In genomic region chr5:139636975-139637408, GRCh38 we compare ENCODE assay signal across 9 cellular contexts. TPM values are rescaled to one million over a fixed set of nuclear protein-coding genes. Genes with fewer than 3 reads are reported as not detected.
DNase-seq lines count a peak whose midpoint lies in the region; ATAC-seq, FAIRE-seq and TF ChIP-seq lines count a peak whose summit lies in the region.
"Had no signal": no experiment of that assay in that cellular context is flagged by ENCODE, and none has a peak within 500 bp of the region (broad histone marks: within the 10 kb centered on the region; RNA-seq: fewer than 3 reads in every experiment).

No MANE protein-coding gene starts in this region.

- H3K9me3 Mint-ChIP-seq in stimulated activated naive CD8-positive, alpha-beta T cell treated with anti-CD3 and anti-CD28 coated beads, Interleukin-15, Interleukin-2, amounts not matched to agents 100 ng/mL and 50 ng/mL, for 24 hours: no peaks in the 10 kb centered on the region

- intact Hi-C loops in kidney (cut with DNase I): no loop called here

- peak overlapping the region; percentile 90 for H3K27ac Mint-ChIP-seq in stimulated activated naive CD8-positive, alpha-beta T cell treated with anti-CD3 and anti-CD28 coated beads, Interleukin-15, Interleukin-2, amounts not matched to agents 100 ng/mL and 50 ng/mL, for 24 hours

- peak; percentile 20 for ATAC-seq in HG03565 (IDR thresholded peaks at IDR 0.05; ENCODE audit: unreplicated experiment)
- ATAC-seq in HG03354 (IDR thresholded peaks at IDR 0.05; ENCODE audit: poor library complexity, severe bottlenecking, unreplicated experiment): no peak

- peak overlapping the region; percentile 41 to 73 for H3K4me3 ChIP-seq in kidney (ENCODE audit: low read length in 2 of 2)

- peaks cover 45 to 59% of the 10 kb centered on the region in 2 donors for H3K4me1 ChIP-seq in kidney (ENCODE audit: control insufficient read depth in 1 of 2, insufficient read depth in 1 of 2, low read depth in 1 of 2, low read length in 2 of 2)

- peak; percentile 55 for DNase-seq in DMS 273 (lab: John Stamatoyannopoulos, UW; ENCODE audit: unreplicated experiment)
- DNase-seq in DMS 273 treated with DMSO at 0.1 percent for 48 hours (lab: John Stamatoyannopoulos, UW): no peak
- DNase-seq in activated naive CD4-positive, alpha-beta T cell treated with anti-CD3 and anti-CD28 coated beads, Interleukin-2, amount 50 U/mL, for 16 hours: peak; percentile 25
- DNase-seq in kidney: no peak
- DNase-seq in globus pallidus (ENCODE audit: low spot score): no peak

- TF ChIP-seq CTCF in kidney (IDR thresholded peaks at IDR 0.05; ENCODE audit: borderline replicate concordance, extremely low read depth, insufficient read depth): no peak

- H3K27ac ChIP-seq in kidney (ENCODE audit: low read depth in 2 of 2, low read length in 2 of 2): peak overlapping the region; percentile 94 to 95
- H3K27ac ChIP-seq: 22Rv1 had no signal

- H3K27me3 Mint-ChIP-seq in stimulated activated naive CD8-positive, alpha-beta T cell treated with anti-CD3 and anti-CD28 coated beads, Interleukin-15, Interleukin-2, amounts not matched to agents 100 ng/mL and 50 ng/mL, for 24 hours: no peaks in the 10 kb centered on the region

- peaks cover 0 to 3% of the 10 kb centered on the region in 2 donors for H3K36me3 ChIP-seq in kidney (ENCODE audit: control insufficient read depth in 1 of 2, insufficient read depth in 2 of 2, low read length in 2 of 2)

- FAIRE-seq in kidney (lab: Jason Lieb, UNC): no peak

- H3K4me3 Mint-ChIP-seq in stimulated activated naive CD8-positive, alpha-beta T cell treated with anti-CD3 and anti-CD28 coated beads, Interleukin-15, Interleukin-2, amounts not matched to agents 100 ng/mL and 50 ng/mL, for 24 hours: peak overlapping the region; percentile 75

- H3K4me1 Mint-ChIP-seq in stimulated activated naive CD8-positive, alpha-beta T cell treated with anti-CD3 and anti-CD28 coated beads, Interleukin-15, Interleukin-2, amounts not matched to agents 100 ng/mL and 50 ng/mL, for 24 hours (ENCODE audit: low read depth): peaks cover 50% of the 10 kb centered on the region

- H3K9ac ChIP-seq in kidney (ENCODE audit: low read length in 2 of 2): peak overlapping the region in 1 of 2 donors; percentile 24

- H3K9me3 ChIP-seq in kidney (ENCODE audit: control insufficient read depth in 1 of 2, low read length in 2 of 2): no peaks in the 10 kb centered on the region

- H3K36me3 Mint-ChIP-seq in stimulated activated naive CD8-positive, alpha-beta T cell treated with anti-CD3 and anti-CD28 coated beads, Interleukin-15, Interleukin-2, amounts not matched to agents 100 ng/mL and 50 ng/mL, for 24 hours (ENCODE audit: low read depth): peaks cover 5% of the 10 kb centered on the region

RNA-seq across cellular contexts. Expression of gene CXXC5, which starts 11.2 kb away (rescaled TPM):
- 122 TPM for total RNA-seq in kidney
- 116 TPM for polyA plus RNA-seq in kidney (ENCODE audit: insufficient read depth, low read depth, low replicate concordance)

Comparison
In these comparisons a context has a peak if more than half of its experiments do, and no peak if none do; other contexts are left out.
1. DNase-seq: peak in DMS 273 (single experiment) and activated naive CD4-positive, alpha-beta T cell treated with anti-CD3 and anti-CD28 coated beads, Interleukin-2, amount 50 U/mL, for 16 hours (single experiment); none in DMS 273 treated with DMSO at 0.1 percent for 48 hours (single experiment), kidney (single experiment) and globus pallidus (single experiment).